Comparison of ENCODE assay signal across 1 cellular context in genomic region chr20:364905-365794, GRCh38.
TF ChIP-seq lines count a peak whose summit lies in the region.

No MANE protein-coding gene starts in this region.

TF ChIP-seq in HepG2, 621 proteins besides CTCF, POLR2A, EP300 and RAD21 (continued from another document and continues in another):
- no peak for TF ChIP-seq E2F1 (CRISPR knock-in tag; IDR thresholded peaks at IDR 0.05)
- no peak for TF ChIP-seq PAWR (CRISPR knock-in tag; IDR thresholded peaks at IDR 0.05; ENCODE audit: borderline replicate concordance)
- TF ChIP-seq PLRG1 (conservative IDR thresholded peaks at IDR 0.05), result no peak
- TF ChIP-seq FOXO1 (CRISPR knock-in tag; IDR thresholded peaks at IDR 0.05), result no peak
- TF ChIP-seq ZNF878 (CRISPR knock-in tag; IDR thresholded peaks at IDR 0.05), result no peak
- no peak for TF ChIP-seq ELF4 (CRISPR knock-in tag; IDR thresholded peaks at IDR 0.05; ENCODE audit: borderline replicate concordance)
- TF ChIP-seq SP2 (CRISPR knock-in tag; IDR thresholded peaks at IDR 0.05), result no peak
- TF ChIP-seq DZIP1 (CRISPR knock-in tag; IDR thresholded peaks at IDR 0.05), result 0 out of 2 replicates have a peak, but pooled peaks have one; percentile 55
- TF ChIP-seq NFYB (CRISPR knock-in tag; IDR thresholded peaks at IDR 0.05), result no peak
- no peak for TF ChIP-seq HIC2 (CRISPR knock-in tag; IDR thresholded peaks at IDR 0.05; ENCODE audit: low read depth)
- TF ChIP-seq NFE2L2 (IDR thresholded peaks at IDR 0.05; ENCODE audit: low read length), result peak; percentile 98
- TF ChIP-seq ZBTB4 (CRISPR knock-in tag; IDR thresholded peaks at IDR 0.05; ENCODE audit: borderline replicate concordance), result 0 out of 2 replicates have a peak, but pooled peaks have one; percentile 41
- peak; percentile 44; the same call in 1 of the 2 replicates for TF ChIP-seq ZNF318 (CRISPR knock-in tag; IDR thresholded peaks at IDR 0.05)
- no peak for TF ChIP-seq ZNF841 (CRISPR knock-in tag; IDR thresholded peaks at IDR 0.05; ENCODE audit: borderline replicate concordance)
- TF ChIP-seq GTF2F1 (IDR thresholded peaks at IDR 0.05; ENCODE audit: low read length), result no peak
- no peak for TF ChIP-seq FOXJ3 (CRISPR knock-in tag; IDR thresholded peaks at IDR 0.05; ENCODE audit: borderline replicate concordance)
- TF ChIP-seq ZNF326 (CRISPR knock-in tag; IDR thresholded peaks at IDR 0.05; ENCODE audit: borderline replicate concordance), result no peak
- 0 out of 2 replicates have a peak, but pooled peaks have one; percentile 12 for TF ChIP-seq ZFP91 (CRISPR knock-in tag; IDR thresholded peaks at IDR 0.05; ENCODE audit: borderline replicate concordance)
- no peak for TF ChIP-seq GATAD1 (CRISPR knock-in tag; IDR thresholded peaks at IDR 0.05)
- no peak for TF ChIP-seq PAX8 (CRISPR knock-in tag; IDR thresholded peaks at IDR 0.05; ENCODE audit: borderline replicate concordance)
- peak; percentile 67; the same call in 1 of the 2 replicates for TF ChIP-seq ZNF605 (CRISPR knock-in tag; IDR thresholded peaks at IDR 0.05)
- no peak for TF ChIP-seq ZNF235 (CRISPR knock-in tag; IDR thresholded peaks at IDR 0.05; ENCODE audit: borderline replicate concordance)
- TF ChIP-seq MZF1 (CRISPR knock-in tag; IDR thresholded peaks at IDR 0.05; ENCODE audit: borderline replicate concordance), result no peak
- peak; percentile 58; the same call in 1 of the 2 replicates for TF ChIP-seq ZNF556 (CRISPR knock-in tag; IDR thresholded peaks at IDR 0.05; ENCODE audit: borderline replicate concordance)
- no peak for TF ChIP-seq WIZ (CRISPR knock-in tag; IDR thresholded peaks at IDR 0.05)
- TF ChIP-seq MED13 (CRISPR knock-in tag; IDR thresholded peaks at IDR 0.05), result no peak
- TF ChIP-seq HNF1B (CRISPR knock-in tag; IDR thresholded peaks at IDR 0.05), result peak; percentile 12; the same call in 1 of the 2 replicates
- TF ChIP-seq ZNF678 (CRISPR knock-in tag; IDR thresholded peaks at IDR 0.05), result peak; percentile 64; the same call in 1 of the 2 replicates
- TF ChIP-seq TAF15 (IDR thresholded peaks at IDR 0.05; ENCODE audit: low read depth, low read length, poor library complexity, severe bottlenecking), result no peak
- peak; percentile 89 for TF ChIP-seq KDM1A (CRISPR knock-in tag; IDR thresholded peaks at IDR 0.05)
- TF ChIP-seq MAFF (IDR thresholded peaks at IDR 0.05; ENCODE audit: low read depth, low read length), result peak; percentile 95
- no peak for TF ChIP-seq HCFC1 (IDR thresholded peaks at IDR 0.05; ENCODE audit: low read depth, low read length)
- TF ChIP-seq TFDP1 (CRISPR knock-in tag; IDR thresholded peaks at IDR 0.05; ENCODE audit: borderline replicate concordance), result no peak
- TF ChIP-seq ELK4 (CRISPR knock-in tag; IDR thresholded peaks at IDR 0.05; ENCODE audit: borderline replicate concordance), result no peak
- TF ChIP-seq MTA3 (CRISPR knock-in tag; IDR thresholded peaks at IDR 0.05), result no peak
